In genomic region chr19:32458500-32459123, GRCh38 we compare ENCODE assay signal across 12 cellular contexts. TPM values are rescaled to one million over a fixed set of nuclear protein-coding genes. Genes with fewer than 3 reads are reported as not detected.
DNase-seq lines count a peak whose midpoint lies in the region; ATAC-seq and TF ChIP-seq lines count a peak whose summit lies in the region.
"Had no signal": no experiment of that assay in that cellular context is flagged by ENCODE, and none has a peak within 500 bp of the region (broad histone marks: within the 10 kb centered on the region; RNA-seq: fewer than 3 reads in every experiment).

No MANE protein-coding gene starts in this region.

- CTCF ChIA-PET in A673 (lab: Charles Lee): no interaction called here

- peak overlapping the region; percentile 73 for H3K4me2 ChIP-seq in MM.1S (ENCODE audit: low read depth, low read length)
- H3K4me2 ChIP-seq: BLaER1 treated with 17β-estradiol and CSF1 and Interleukin-3, amounts not matched to agents 10 nM and 100 nM had no signal

- H3K27me3 ChIP-seq in A673 (replicated peaks; ENCODE audit: insufficient read depth, low read depth, low read length, poor library complexity) (no peaks in the 10 kb centered on the region), MM.1S (replicated peaks; ENCODE audit: insufficient read depth, low read length) (no peaks in the 10 kb centered on the region)
- H3K27me3 ChIP-seq: BLaER1 treated with 17β-estradiol and CSF1 and Interleukin-3, amounts not matched to agents 10 nM and 100 nM had no signal

- no peaks in the 10 kb centered on the region for H3K9me3 ChIP-seq in A673 (ENCODE audit: low read depth, low read length, poor library complexity, severe bottlenecking)
- no peaks in the 10 kb centered on the region for H3K9me3 ChIP-seq in MM.1S (replicated peaks; ENCODE audit: insufficient read depth, low read length)
- H3K9me3 ChIP-seq: BLaER1 treated with 17β-estradiol and CSF1 and Interleukin-3, amounts not matched to agents 10 nM and 100 nM had no signal

- no peak for TF ChIP-seq CTCF in A673 (conservative IDR thresholded peaks at IDR 0.05; ENCODE audit: low read depth, low read length)
- TF ChIP-seq CTCF in MM.1S (IDR thresholded peaks at IDR 0.05; ENCODE audit: low read length): no peak

- peak; percentile 83 for ATAC-seq in GM18873 (IDR thresholded peaks at IDR 0.05; ENCODE audit: low FRiP score, unreplicated experiment)
- ATAC-seq in HG02642 (IDR thresholded peaks at IDR 0.05; ENCODE audit: poor library complexity, unreplicated experiment): peak; percentile 74

- peaks cover 20% of the 10 kb centered on the region for H3K4me1 ChIP-seq in A673 (ENCODE audit: insufficient read depth, low read length, poor library complexity, severe bottlenecking)
- H3K4me1 ChIP-seq in MM.1S (ENCODE audit: low read length): peaks cover 25% of the 10 kb centered on the region

- H3K4me3 ChIP-seq in A673 (ENCODE audit: low read depth, low read length, poor library complexity, severe bottlenecking): no peak overlapping the region
- H3K4me3 ChIP-seq in MM.1S (ENCODE audit: low read length): peak overlapping the region; percentile 50
- H3K4me3 ChIP-seq: BLaER1 treated with 17β-estradiol and CSF1 and Interleukin-3, amounts not matched to agents 10 nM and 100 nM had no signal

- H3F3A ChIP-seq in MM.1S (ENCODE audit: insufficient read depth, low read length): peaks cover 14% of the 10 kb centered on the region

- H3K27ac ChIP-seq in A673 (ENCODE audit: low read depth, low read length, poor library complexity, severe bottlenecking) (peak overlapping the region; percentile 6), MM.1S (ENCODE audit: low read length) (peak overlapping the region; percentile 68)
- H3K27ac ChIP-seq: BLaER1 treated with 17β-estradiol and CSF1 and Interleukin-3, amounts not matched to agents 10 nM and 100 nM; VCaP had no signal

- H3K36me3 ChIP-seq in A673 (ENCODE audit: insufficient read depth, low read length, poor library complexity, severe bottlenecking) (peaks cover 10% of the 10 kb centered on the region), MM.1S (replicated peaks; ENCODE audit: insufficient read depth, low read length) (no peaks in the 10 kb centered on the region)

- no peaks in the 10 kb centered on the region for H4K20me1 ChIP-seq in MM.1S (ENCODE audit: insufficient read depth, low read length)
- H4K20me1 ChIP-seq: BLaER1 treated with 17β-estradiol and CSF1 and Interleukin-3, amounts not matched to agents 10 nM and 100 nM had no signal

- POLR2A ChIA-PET in A673 (lab: Charles Lee; ENCODE audit: low non-redundant PET): no interaction called here

- peak overlapping the region; percentile 53 for H2AFZ ChIP-seq in MM.1S (ENCODE audit: low read length)

- no TSS peak for BruUV-seq in A673 (replicated peaks; lab: Mats Ljungman, UMichigan)

- no peaks in the 10 kb centered on the region for H3K79me2 ChIP-seq in MM.1S (ENCODE audit: low read length)

- DNase-seq in A673 (ENCODE audit: low spot score): no peak
- DNase-seq in MM.1S: peak; percentile 49
- DNase-seq in hypothalamus (lab: John Stamatoyannopoulos, UW): no peak
- DNase-seq in NCI-H2227 treated with DMSO at 0.1 percent for 48 hours (lab: John Stamatoyannopoulos, UW): no peak
- DNase-seq in effector CD8-positive, alpha-beta T cell (lab: John Stamatoyannopoulos, UW): no peak
- no peak for DNase-seq in NCI-H2107 treated with DMSO at 0.1 percent for 48 hours (lab: John Stamatoyannopoulos, UW; ENCODE audit: unreplicated experiment)
- DNase-seq: central memory CD4-positive, alpha-beta T cell; posterior cingulate gyrus had no signal

- no peaks in the 10 kb centered on the region for H3K9me2 ChIP-seq in MM.1S (replicated peaks; ENCODE audit: insufficient read depth, low read length)

- peak overlapping the region; percentile 37; the same call in 1 of the 2 replicates for H3K9ac ChIP-seq in MM.1S (ENCODE audit: low read length)
- H3K9ac ChIP-seq: BLaER1 treated with 17β-estradiol and CSF1 and Interleukin-3, amounts not matched to agents 10 nM and 100 nM had no signal

- intact Hi-C loops in A673 (cut with micrococcal nuclease; ENCODE audit: unreplicated experiment): loop anchor here (5.0 kb wide), 1 partner anchor 114 kb away; no protein-coding TSS in a partner anchor

RNA-seq across cellular contexts. Expression of gene DPY19L3, which starts 53.0 kb away (rescaled TPM):
- total RNA-seq in A673 (2021): 62.7 and 70.5 TPM in 2 replicates
